ENCODE assay signal across 12 cellular contexts in the genomic region with DNA sequence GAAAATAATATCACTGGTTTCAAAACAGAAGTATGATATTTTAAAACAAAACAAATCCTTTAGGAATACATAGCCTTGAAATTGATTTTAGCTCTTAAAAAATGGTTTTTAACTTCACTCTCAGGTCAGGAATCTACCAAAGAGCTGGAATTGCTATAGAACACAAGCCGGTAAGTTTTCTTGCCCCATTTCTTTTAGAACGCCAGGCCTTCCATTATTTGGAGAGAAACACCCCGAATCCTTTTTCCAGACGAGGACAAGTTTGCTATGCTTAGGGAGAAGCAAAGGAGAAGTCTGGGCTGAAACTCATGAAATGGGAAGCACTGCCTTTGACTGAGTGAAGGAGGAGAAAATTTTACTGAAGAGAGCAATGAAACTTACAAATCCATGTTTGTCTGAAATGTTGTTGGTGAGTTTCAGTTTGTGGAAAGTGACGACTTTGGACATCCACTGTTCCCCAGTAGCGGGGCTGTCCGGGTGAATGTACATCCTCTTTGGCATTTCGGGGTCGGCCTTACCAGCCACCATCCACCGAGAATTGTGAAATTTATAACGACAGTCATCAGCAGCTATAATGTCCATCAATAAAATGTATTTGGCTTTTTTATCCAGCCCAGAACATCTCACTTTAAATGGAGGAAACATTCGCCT. TPM values are rescaled to one million over a fixed set of nuclear protein-coding genes. Genes with fewer than 3 reads are reported as not detected.
DNase-seq lines count a peak whose midpoint lies in the region; ATAC-seq and TF ChIP-seq lines count a peak whose summit lies in the region.
"Had no signal": no experiment of that assay in that cellular context is flagged by ENCODE, and none has a peak within 500 bp of the region (broad histone marks: within the 10 kb centered on the region; RNA-seq: fewer than 3 reads in every experiment).

No MANE protein-coding gene starts in this region.

- H3K9me3 Mint-ChIP-seq in naive thymus-derived CD4-positive, alpha-beta T cell: peaks cover 2 to 28% (median 8%) of the 10 kb centered on the region in 11 donors
- peaks cover 7% of the 10 kb centered on the region for H3K9me3 Mint-ChIP-seq in activated naive CD8-positive, alpha-beta T cell treated with anti-CD3 and anti-CD28 coated beads for 36 hours
- H3K9me3 Mint-ChIP-seq: activated T-helper 1 cell treated with anti-CD3 and anti-CD28 coated beads, Interleukin-12 subunit alpha, Interleukin-12 subunit beta, Interleukin-2, Interleukin-4 antibody, amounts not matched to agents 30 ng/mL and 10 ng/mL and 1 ng/mL, durations not matched to agents 14 hours and 24 hours and 36 hours; dendritic cell treated with granulocyte-macrophage colony-stimulating factor and Interleukin-4, amounts not matched to agents 40 ng/mL and 50 ng/mL, for 4 days had no signal

- intact Hi-C loops in heart right ventricle (cut with DNase I): loop anchor here in 5 of 10 donors (5.0 to 10.0 kb wide), 10 partner anchors 272 to 1072 kb away; no protein-coding TSS in a partner anchor
- intact Hi-C loops in left cardiac atrium (cut with DNase I): loop anchor here in 1 of 2 donors (5.0 to 10.0 kb wide), 2 partner anchors 117 to 654 kb away; no protein-coding TSS in a partner anchor
- intact Hi-C loops in esophagus muscularis mucosa (cut with DNase I): no loop called here
- intact Hi-C loops in naive thymus-derived CD4-positive, alpha-beta T cell (cut with micrococcal nuclease): loop anchor here in 1 of 2 donors (5.0 to 10.0 kb wide), 2 partner anchors 236 to 278 kb away; no protein-coding TSS in a partner anchor
- intact Hi-C loops in uterus (cut with DNase I; ENCODE audit: low total_unique reads): no loop called here

- peaks cover 11 to 39% (median 30%) of the 10 kb centered on the region in 7 donors for H3K4me1 Mint-ChIP-seq in naive thymus-derived CD4-positive, alpha-beta T cell
- peaks cover 22% of the 10 kb centered on the region for H3K4me1 Mint-ChIP-seq in activated naive CD8-positive, alpha-beta T cell treated with anti-CD3 and anti-CD28 coated beads for 36 hours

- H3K36me3 Mint-ChIP-seq in naive thymus-derived CD4-positive, alpha-beta T cell: peaks cover 0 to 11% (median 4%) of the 10 kb centered on the region in 5 donors
- H3K36me3 Mint-ChIP-seq in activated naive CD8-positive, alpha-beta T cell treated with anti-CD3 and anti-CD28 coated beads for 36 hours: peaks cover 9% of the 10 kb centered on the region

- H3K4me3 ChIP-seq in heart right ventricle (peak overlapping the region; percentile 48 to 88 (median 76)), esophagus muscularis mucosa (peak overlapping the region; percentile 69 to 81 (median 72)), uterus (peak overlapping the region; percentile 58 to 93), H7 (ENCODE audit: insufficient read depth, low read depth, low read length) (no peak overlapping the region)
- no peak overlapping the region for H3K4me3 ChIP-seq in naive thymus-derived CD4-positive, alpha-beta T cell (ENCODE audit: low read length)

- no peak overlapping the region for H3K27ac Mint-ChIP-seq in naive thymus-derived CD4-positive, alpha-beta T cell
- H3K27ac Mint-ChIP-seq in activated naive CD8-positive, alpha-beta T cell treated with anti-CD3 and anti-CD28 coated beads for 36 hours: no peak overlapping the region
- H3K27ac Mint-ChIP-seq: activated T-helper 1 cell treated with anti-CD3 and anti-CD28 coated beads, Interleukin-12 subunit alpha, Interleukin-12 subunit beta, Interleukin-2, Interleukin-4 antibody, amounts not matched to agents 30 ng/mL and 10 ng/mL and 1 ng/mL, durations not matched to agents 14 hours and 24 hours and 36 hours; dendritic cell treated with granulocyte-macrophage colony-stimulating factor and Interleukin-4, amounts not matched to agents 40 ng/mL and 50 ng/mL, for 4 days had no signal

- H3K27me3 ChIP-seq in heart right ventricle (peaks cover 0 to 89% (median 6%) of the 10 kb centered on the region in 7 donors), esophagus muscularis mucosa (peaks cover 0 to 5% (median 0%) of the 10 kb centered on the region in 4 donors), uterus (no peaks in the 10 kb centered on the region), H7 (ENCODE audit: control insufficient read depth, insufficient read depth, low read length) (peaks cover 91% of the 10 kb centered on the region)
- peaks cover 0 to 15% of the 10 kb centered on the region in 2 donors for H3K27me3 ChIP-seq in naive thymus-derived CD4-positive, alpha-beta T cell (ENCODE audit: control insufficient read depth in 2 of 2, insufficient read depth in 2 of 2, low read length in 2 of 2)

- ATAC-seq in heart right ventricle: no peak
- no peak for ATAC-seq in left cardiac atrium
- ATAC-seq in naive thymus-derived CD4-positive, alpha-beta T cell: no peak
- ATAC-seq: pancreas had no signal

- no peak for TF ChIP-seq EP300 in esophagus muscularis mucosa (IDR thresholded peaks at IDR 0.05)

- peaks cover 71 to 95% (median 90%) of the 10 kb centered on the region in 5 donors for H3K27me3 Mint-ChIP-seq in naive thymus-derived CD4-positive, alpha-beta T cell
- H3K27me3 Mint-ChIP-seq in activated naive CD8-positive, alpha-beta T cell treated with anti-CD3 and anti-CD28 coated beads for 36 hours: peaks cover 97% of the 10 kb centered on the region

- TF ChIP-seq POLR2A in esophagus muscularis mucosa (IDR thresholded peaks at IDR 0.05; ENCODE audit: low read depth) (no peak), uterus (IDR thresholded peaks at IDR 0.05) (no peak)

- peak overlapping the region in 9 of 10 donors; percentile 22 to 95 (median 91) for H3K27ac ChIP-seq in heart right ventricle
- H3K27ac ChIP-seq in esophagus muscularis mucosa (replicated peaks in 1 of 4): peak overlapping the region in 3 of 4 donors; percentile 22 to 92 (median 90)
- H3K27ac ChIP-seq in naive thymus-derived CD4-positive, alpha-beta T cell (ENCODE audit: low read depth, low read length): no peak overlapping the region
- peak overlapping the region; percentile 97 to 98 for H3K27ac ChIP-seq in uterus
- H3K27ac ChIP-seq: pancreas had no signal

- H3K9me3 ChIP-seq in heart right ventricle (no peaks in the 10 kb centered on the region), esophagus muscularis mucosa (no peaks in the 10 kb centered on the region), uterus (no peaks in the 10 kb centered on the region)
- H3K9me3 ChIP-seq in naive thymus-derived CD4-positive, alpha-beta T cell (ENCODE audit: control insufficient read depth in 2 of 3, low read length in 3 of 3): no peaks in the 10 kb centered on the region
- H3K9me3 ChIP-seq: pancreas had no signal

- H3K4me3 Mint-ChIP-seq in naive thymus-derived CD4-positive, alpha-beta T cell: peak overlapping the region in 6 of 10 donors; percentile 0 to 40 (median 24)
- H3K4me3 Mint-ChIP-seq in activated naive CD8-positive, alpha-beta T cell treated with anti-CD3 and anti-CD28 coated beads for 36 hours: no peak overlapping the region
- H3K4me3 Mint-ChIP-seq: activated T-helper 1 cell treated with anti-CD3 and anti-CD28 coated beads, Interleukin-12 subunit alpha, Interleukin-12 subunit beta, Interleukin-2, Interleukin-4 antibody, amounts not matched to agents 30 ng/mL and 10 ng/mL and 1 ng/mL, durations not matched to agents 14 hours and 24 hours and 36 hours; dendritic cell treated with granulocyte-macrophage colony-stimulating factor and Interleukin-4, amounts not matched to agents 40 ng/mL and 50 ng/mL, for 4 days had no signal

- CTCF ChIA-PET in naive thymus-derived CD4-positive, alpha-beta T cell (lab: Charles Lee): no interaction called here

- H3K36me3 ChIP-seq in heart right ventricle (peaks cover 0 to 51% (median 8%) of the 10 kb centered on the region in 9 donors), esophagus muscularis mucosa (peaks cover 0 to 45% (median 14%) of the 10 kb centered on the region in 4 donors), uterus (no peaks in the 10 kb centered on the region), H7 (replicated peaks; ENCODE audit: control insufficient read depth, insufficient read depth, low read length) (no peaks in the 10 kb centered on the region)
- no peaks in the 10 kb centered on the region for H3K36me3 ChIP-seq in naive thymus-derived CD4-positive, alpha-beta T cell (ENCODE audit: control insufficient read depth in 2 of 3, insufficient read depth in 3 of 3, low read length in 3 of 3)
- H3K36me3 ChIP-seq: pancreas had no signal

- no peak for DNase-seq in heart right ventricle
- no peak for DNase-seq in left cardiac atrium
- DNase-seq in esophagus muscularis mucosa (ENCODE audit: extremely low spot score): no peak
- no peak for DNase-seq in naive thymus-derived CD4-positive, alpha-beta T cell
- no peak for DNase-seq in uterus
- DNase-seq in H7: no peak
- DNase-seq in SW480 (ENCODE audit: low spot score): no peak
- DNase-seq in activated naive CD8-positive, alpha-beta T cell treated with anti-CD3 and anti-CD28 coated beads for 36 hours: no peak
- DNase-seq: NCI-H1417 treated with DMSO at 0.1 percent for 48 hours, pancreas had no signal

- POLR2A ChIA-PET in naive thymus-derived CD4-positive, alpha-beta T cell (lab: Charles Lee): no interaction called here

- TF ChIP-seq CTCF in heart right ventricle (IDR thresholded peaks at IDR 0.05) (no peak), esophagus muscularis mucosa (IDR thresholded peaks at IDR 0.05) (no peak), uterus (IDR thresholded peaks at IDR 0.05) (no peak)

- H3K4me1 ChIP-seq in heart right ventricle: peaks cover 6 to 52% (median 27%) of the 10 kb centered on the region in 9 donors
- peaks cover 0 to 40% (median 31%) of the 10 kb centered on the region in 4 donors for H3K4me1 ChIP-seq in esophagus muscularis mucosa
- peaks cover 0 to 8% of the 10 kb centered on the region in 2 donors for H3K4me1 ChIP-seq in naive thymus-derived CD4-positive, alpha-beta T cell (ENCODE audit: control insufficient read depth in 2 of 2, insufficient read depth in 2 of 2, low read length in 2 of 2)
- no peaks in the 10 kb centered on the region for H3K4me1 ChIP-seq in uterus

- WGBS in heart right ventricle, 2 donors: 49 to 56% methylated on average over 12 of the region's 12 CpGs
- WGBS in esophagus muscularis mucosa: 60% methylated on average over 12 of the region's 12 CpGs

RNA-seq across cellular contexts. Expression of gene TBX3, which starts 3.4 kb away (rescaled TPM):
- total RNA-seq in heart right ventricle (10 to 100 TPM in 6 of 10 donors, 1 to 10 TPM in 4; 4.0 to 32.4 (median 11.4) TPM), left cardiac atrium (10 to 100 TPM in 1 of 2 donors, 1 to 10 TPM in 1; 7.7 to 14.3 TPM), esophagus muscularis mucosa (10 to 100 TPM in 1 of 4 donors, 1 to 10 TPM in 3; 5.3 to 10.4 (median 8.6) TPM), uterus (100 to 1,000 TPM in 1 of 4 donors, 10 to 100 TPM in 3; 11.0 to 120 (median 56.3) TPM)
- 10 to 100 TPM in 1 of 2 donors, 1 to 10 TPM in 1; 9.7 to 20.9 TPM for polyA plus RNA-seq in heart right ventricle
- total RNA-seq in naive thymus-derived CD4-positive, alpha-beta T cell: not detected
- polyA plus RNA-seq in naive thymus-derived CD4-positive, alpha-beta T cell: not detected
- 0.30 and 0.94 TPM in 2 replicates for total RNA-seq in H7 (2014; rRNA removed; shearing (Covaris generic))
- total RNA-seq in activated naive CD8-positive, alpha-beta T cell treated with anti-CD3 and anti-CD28 coated beads for 36 hours: not detected
- total RNA-seq: activated T-helper 1 cell treated with anti-CD3 and anti-CD28 coated beads, Interleukin-12 subunit alpha, Interleukin-12 subunit beta, Interleukin-2, Interleukin-4 antibody, amounts not matched to agents 30 ng/mL and 10 ng/mL and 1 ng/mL, durations not matched to agents 14 hours and 24 hours and 36 hours had no signal

Comparison
In these comparisons a context has a peak if more than half of its experiments do, and no peak if none do; other contexts are left out.
1. H3K4me3 ChIP-seq: peak in heart right ventricle (10 of 10), esophagus muscularis mucosa (4 of 4) and uterus (2 of 2); none in naive thymus-derived CD4-positive, alpha-beta T cell (single experiment) and H7 (single experiment).